8 cellular contexts compared by ENCODE assay signal in genomic region chr10:46022978-46023702, GRCh38. TPM values are rescaled to one million over a fixed set of nuclear protein-coding genes. Genes with fewer than 3 reads are reported as not detected.
DNase-seq lines count a peak whose midpoint lies in the region; ATAC-seq and TF ChIP-seq lines count a peak whose summit lies in the region.

No MANE protein-coding gene starts in this region.

- no peaks in the 10 kb centered on the region; the same call in 1 of the 2 replicates for H3K36me3 ChIP-seq in BJ (ENCODE audit: control insufficient read depth, insufficient read depth, low read length)
- peaks cover 4% of the 10 kb centered on the region for H3K36me3 ChIP-seq in OCI-LY3 (replicated peaks; ENCODE audit: low read depth, low read length)
- H3K36me3 ChIP-seq in mucosa of rectum (ENCODE audit: control insufficient read depth in 2 of 2, insufficient read depth in 2 of 2, low read length in 2 of 2), result peaks cover 0 to 2% of the 10 kb centered on the region in 2 donors

- H3K27ac ChIP-seq in OCI-LY3 (ENCODE audit: low read length) (no peak overlapping the region), mucosa of rectum (ENCODE audit: low read depth in 2 of 2, low read length in 2 of 2) (peak overlapping the region; percentile 66 to 77)

- H4K20me1 ChIP-seq in OCI-LY3 (ENCODE audit: insufficient read depth, low read length), result peaks cover 54% of the 10 kb centered on the region

- no peaks in the 10 kb centered on the region for H3K27me3 ChIP-seq in BJ (ENCODE audit: control insufficient read depth, insufficient read depth, low read length)
- no peaks in the 10 kb centered on the region for H3K27me3 ChIP-seq in OCI-LY3 (ENCODE audit: low read depth, low read length)
- H3K27me3 ChIP-seq in mucosa of rectum (ENCODE audit: control insufficient read depth in 2 of 2, insufficient read depth in 2 of 2, low read length in 2 of 2), result no peaks in the 10 kb centered on the region

- CTCF ChIA-PET in BJ (lab: Yijun Ruan, JAX), result interaction anchor here (0.9 to 1.2 kb wide), 2 partner anchors 7 to 17 kb away, joined by 3 to 4 read pairs; no protein-coding TSS in a partner anchor

- peak overlapping the region; percentile 54 for H3K4me2 ChIP-seq in OCI-LY3 (ENCODE audit: low read length)

- peak; percentile 37 for TF ChIP-seq POLR2A in GM19099 (IDR thresholded peaks at IDR 0.05; ENCODE audit: extremely low read depth, insufficient read length, low read depth)
- peak; percentile 86 for TF ChIP-seq POLR2A in erythroblast (IDR thresholded peaks at IDR 0.05; ENCODE audit: low read length)

- H3K4me3 ChIP-seq in BJ (ENCODE audit: low read depth, low read length), result peak overlapping the region; percentile 74
- peak overlapping the region; percentile 77 for H3K4me3 ChIP-seq in OCI-LY3 (ENCODE audit: low read length)
- H3K4me3 ChIP-seq in mucosa of rectum (ENCODE audit: low read length in 2 of 2), result peak overlapping the region; percentile 72 to 77

- H2AFZ ChIP-seq in OCI-LY3 (ENCODE audit: low read depth, low read length), result no peak overlapping the region

- peaks cover 95% of the 10 kb centered on the region for H3K79me2 ChIP-seq in OCI-LY3 (ENCODE audit: low read length)

- H3K9me3 ChIP-seq in OCI-LY3 (ENCODE audit: insufficient read depth, low read length) (no peaks in the 10 kb centered on the region), mucosa of rectum (ENCODE audit: control insufficient read depth in 2 of 2, low read length in 2 of 2) (no peaks in the 10 kb centered on the region)

- H3K9ac ChIP-seq in OCI-LY3 (ENCODE audit: low read length) (peak overlapping the region; percentile 13; the same call in 1 of the 2 replicates), mucosa of rectum (ENCODE audit: low read depth in 1 of 2, low read length in 2 of 2) (peak overlapping the region; percentile 71 to 72)

- peak; percentile 93 for ATAC-seq in HG03354 (IDR thresholded peaks at IDR 0.05; ENCODE audit: poor library complexity, severe bottlenecking, unreplicated experiment)

- peak; percentile 53 for TF ChIP-seq CTCF in BJ (IDR thresholded peaks at IDR 0.05; ENCODE audit: insufficient read depth, low read depth, low read length)
- TF ChIP-seq CTCF in OCI-LY3 (IDR thresholded peaks at IDR 0.05; ENCODE audit: low read depth, low read length), result no peak

- DNase-seq in BJ (ENCODE audit: low read depth) (peak; percentile 74), activated T-cell treated with anti-CD3 and anti-CD28 coated beads for 48 hours (ENCODE audit: low read depth) (peak; percentile 82), erythroblast (lab: John Stamatoyannopoulos, UW) (peak; percentile 95 to 98)
- peak; percentile 77 for DNase-seq in stimulated activated CD8-positive, alpha-beta memory T cell treated with anti-CD3 and anti-CD28 coated beads, Interleukin-4, amount 100 ng/mL, for 24 hours (ENCODE audit: low read depth)

- POLR2A ChIA-PET in BJ (lab: Charles Lee), result no interaction called here

- H3K4me1 ChIP-seq in OCI-LY3 (ENCODE audit: low read length) (peaks cover 21% of the 10 kb centered on the region), mucosa of rectum (ENCODE audit: control insufficient read depth in 2 of 2, insufficient read depth in 2 of 2, low read length in 2 of 2) (peaks cover 14 to 39% of the 10 kb centered on the region in 2 donors)

RNA-seq across cellular contexts. Expression of gene NCOA4, which starts 7.3 kb away (rescaled TPM):
- polyA plus RNA-seq in BJ (2011; rRNA removed), result 108 and 156 TPM in 2 replicates
- 83.2 and 104 TPM in 2 replicates for polyA minus RNA-seq in BJ (2011; rRNA and poly(A)+ RNA removed)

RNA-seq across cellular contexts. Expression of gene MSMB, which starts 22.9 kb away (rescaled TPM):
- polyA plus RNA-seq in BJ (2011; rRNA removed), result not detected in 2 replicates
- not detected in 2 replicates for polyA minus RNA-seq in BJ (2011; rRNA and poly(A)+ RNA removed)

RNA-seq across cellular contexts. Expression of gene TIMM23, which starts 50.9 kb away (rescaled TPM):
- 52.5 and 107 TPM in 2 replicates for polyA plus RNA-seq in BJ (2011; rRNA removed)
- 37.9 and 39.8 TPM in 2 replicates for polyA minus RNA-seq in BJ (2011; rRNA and poly(A)+ RNA removed)
